ENCODE assay signal across 8 cellular contexts in genomic region chr1:6358144-6358624, GRCh38. TPM values are rescaled to one million over a fixed set of nuclear protein-coding genes. Genes with fewer than 3 reads are reported as not detected.
DNase-seq lines count a peak whose midpoint lies in the region; ATAC-seq, FAIRE-seq and TF ChIP-seq lines count a peak whose summit lies in the region.
"Had no signal": no experiment of that assay in that cellular context is flagged by ENCODE, and none has a peak within 500 bp of the region (broad histone marks: within the 10 kb centered on the region; RNA-seq: fewer than 3 reads in every experiment).

No MANE protein-coding gene starts in this region.

- 38 to 42% methylated on average over 10 of the region's 10 CpGs for WGBS in esophagus, 2 donors
- WGBS in trophoblast cell (ENCODE audit: extremely low coverage, insufficient coverage, insufficient read length) = no CpG with 5 or more reads among the region's 10 CpGs

- no peak overlapping the region for H3K27ac ChIP-seq in DND-41 (ENCODE audit: low read length)
- peak overlapping the region; percentile 86 to 87 for H3K27ac ChIP-seq in esophagus (ENCODE audit: low read depth in 2 of 2, low read length in 1 of 2)
- peak overlapping the region; percentile 41 for H3K27ac ChIP-seq in trophoblast cell (ENCODE audit: low read depth, low read length)

- TF ChIP-seq CTCF in DND-41 (IDR thresholded peaks at IDR 0.05; ENCODE audit: borderline replicate concordance, extremely low read depth, low read length, poor library complexity, severe bottlenecking) = no peak

- peak overlapping the region; percentile 2 for H3K14ac ChIP-seq in trophoblast cell (ENCODE audit: low read length)

- no peaks in the 10 kb centered on the region for H3K79me1 ChIP-seq in trophoblast cell (ENCODE audit: low read length)

- H3K79me2 ChIP-seq in DND-41 (ENCODE audit: insufficient read depth, low read length) (peaks cover 96% of the 10 kb centered on the region), trophoblast cell (ENCODE audit: control insufficient read depth, insufficient read depth, low read length, poor library complexity) (peaks cover 1% of the 10 kb centered on the region)

- H3K4me1 ChIP-seq in DND-41 (ENCODE audit: insufficient read depth, low read length) (peaks cover 30% of the 10 kb centered on the region), esophagus (ENCODE audit: control insufficient read depth in 2 of 2, insufficient read depth in 2 of 2, low read length in 1 of 2) (peaks cover 23 to 42% of the 10 kb centered on the region in 2 donors), trophoblast cell (ENCODE audit: control insufficient read depth in 1 of 2, insufficient read depth in 2 of 2, low read length in 2 of 2) (peaks cover 14 to 20% of the 10 kb centered on the region in 2 experiments)

- H3K9me3 ChIP-seq in DND-41 (ENCODE audit: insufficient read depth, low read length, severe bottlenecking) (no peaks in the 10 kb centered on the region), esophagus (ENCODE audit: control insufficient read depth in 2 of 2, insufficient read depth in 1 of 2, low read depth in 1 of 2, low read length in 1 of 2) (no peaks in the 10 kb centered on the region), trophoblast cell (ENCODE audit: insufficient read depth, low read depth, low read length) (peaks cover 3% of the 10 kb centered on the region)

- no peak overlapping the region for H4K12ac ChIP-seq in trophoblast cell (ENCODE audit: low read depth, low read length)

- H3K9ac ChIP-seq in DND-41 (ENCODE audit: low read depth, low read length) (no peak overlapping the region), trophoblast cell (ENCODE audit: low read length) (no peak overlapping the region)

- no peak overlapping the region for H2BK5ac ChIP-seq in trophoblast cell (ENCODE audit: low read depth, low read length, poor library complexity)

- peaks cover 5% of the 10 kb centered on the region for H3K36me3 ChIP-seq in DND-41 (ENCODE audit: insufficient read depth, low read length)
- no peaks in the 10 kb centered on the region for H3K36me3 ChIP-seq in esophagus (ENCODE audit: control insufficient read depth in 2 of 2, insufficient read depth in 2 of 2, low read length in 1 of 2)
- H3K36me3 ChIP-seq in trophoblast cell (ENCODE audit: control insufficient read depth in 1 of 2, insufficient read depth in 2 of 2, low read length in 2 of 2) = no peaks in the 10 kb centered on the region

- no peak overlapping the region for H3K4ac ChIP-seq in trophoblast cell (ENCODE audit: low read depth, low read length)

- peak overlapping the region; percentile 14 for H3K18ac ChIP-seq in trophoblast cell (ENCODE audit: low read length)

- H2AK5ac ChIP-seq in trophoblast cell (ENCODE audit: low read length) = no peak overlapping the region

- H3K23ac ChIP-seq in trophoblast cell (ENCODE audit: low read length) = no peak overlapping the region

- H4K91ac ChIP-seq in trophoblast cell (ENCODE audit: low read depth, low read length) = peak overlapping the region; percentile 1

- peak overlapping the region; percentile 2 for H2BK12ac ChIP-seq in trophoblast cell (ENCODE audit: low read length)

- H3K4me2 ChIP-seq in DND-41 (ENCODE audit: insufficient read depth, low read length) (no peak overlapping the region), trophoblast cell (ENCODE audit: low read length) (no peak overlapping the region)

- peak overlapping the region; percentile 12 for H4K8ac ChIP-seq in trophoblast cell (ENCODE audit: low read depth, low read length)

- peak; percentile 63 for FAIRE-seq in RCC 7860 (lab: Jason Lieb, UNC)

- H2AFZ ChIP-seq in DND-41 (ENCODE audit: low read depth, low read length) = no peak overlapping the region
- H2AFZ ChIP-seq in trophoblast cell (ENCODE audit: insufficient read depth, low read length, poor library complexity) = no peak overlapping the region

- H3K4me3 ChIP-seq in DND-41 (ENCODE audit: low read depth in 1 of 2, low read length in 2 of 2) (no peak overlapping the region), esophagus (ENCODE audit: low read depth in 1 of 2, low read length in 2 of 2) (no peak overlapping the region), trophoblast cell (ENCODE audit: low read depth, low read length) (no peak overlapping the region)

- DNase-seq in DND-41 = peak; percentile 33
- DNase-seq in RCC 7860 (ENCODE audit: low spot score) = peak; percentile 79
- peak; percentile 51 to 59 for DNase-seq in trophoblast cell
- DNase-seq in middle frontal gyrus (ENCODE audit: extremely low spot score, low spot score) = no peak
- no peak for DNase-seq in NCI-H2081 treated with DMSO at 0.1 percent for 48 hours (lab: John Stamatoyannopoulos, UW)
- DNase-seq: NCI-H1417 treated with DMSO at 0.1 percent for 48 hours had no signal

- H3K27me3 ChIP-seq in DND-41 (ENCODE audit: insufficient read depth, low read length, poor library complexity) (no peaks in the 10 kb centered on the region), esophagus (ENCODE audit: control insufficient read depth in 1 of 2, insufficient read depth in 2 of 2, low read length in 2 of 2) (no peaks in the 10 kb centered on the region), trophoblast cell (ENCODE audit: insufficient read depth, low read length) (no peaks in the 10 kb centered on the region)

- ATAC-seq in DND-41 (ENCODE audit: insufficient read depth, low read depth) (peak; percentile 36; the same call in 2 of the 3 replicates), GM19324 (IDR thresholded peaks at IDR 0.05; ENCODE audit: low FRiP score, unreplicated experiment) (no peak)

- H4K20me1 ChIP-seq in DND-41 (ENCODE audit: insufficient read depth, low read length) = peaks cover 85% of the 10 kb centered on the region

- H2BK120ac ChIP-seq in trophoblast cell (ENCODE audit: insufficient read depth, low read length, poor library complexity) = no peak overlapping the region

RNA-seq across cellular contexts. Expression of gene ACOT7, which starts 35.4 kb away (rescaled TPM):
- 10 to 100 TPM; 12.3 to 39.7 TPM for polyA plus RNA-seq in esophagus
- 30.7 and 31.4 TPM in 2 replicates for polyA plus RNA-seq in trophoblast cell (2013)

Comparison
In these comparisons a context has a peak if more than half of its experiments do, and no peak if none do; other contexts are left out.
1. DNase-seq: peak in DND-41 (single experiment), RCC 7860 (single experiment) and trophoblast cell (2 of 2); none in middle frontal gyrus (single experiment) and NCI-H2081 treated with DMSO at 0.1 percent for 48 hours (single experiment).